In genomic region chr17:58303981-58304734, GRCh38 we compare ENCODE assay signal across 8 cellular contexts. TPM values are rescaled to one million over a fixed set of nuclear protein-coding genes. Genes with fewer than 3 reads are reported as not detected.
DNase-seq lines count a peak whose midpoint lies in the region; ATAC-seq and TF ChIP-seq lines count a peak whose summit lies in the region.

No MANE protein-coding gene starts in this region.

- WGBS in upper lobe of left lung, 2 donors = 44 to 64% methylated on average over 3 to 10 of the region's 10 CpGs

- no peak overlapping the region for H3K27ac ChIP-seq in upper lobe of left lung

- no peak overlapping the region for H3K4me3 ChIP-seq in upper lobe of left lung

- peaks cover 4% of the 10 kb centered on the region for H3K27me3 Mint-ChIP-seq in activated CD4-positive, alpha-beta memory T cell treated with anti-CD3 and anti-CD28 coated beads, Interleukin-2, amount 10 ng/mL, durations not matched to agents 7 days and 5 days
- H3K27me3 Mint-ChIP-seq in endothelial cell (ENCODE audit: unreplicated experiment) (peaks cover 13% of the 10 kb centered on the region), naive B cell (no peaks in the 10 kb centered on the region)

- TF ChIP-seq CTCF in endothelial cell (IDR thresholded peaks at IDR 0.05; ENCODE audit: unreplicated experiment) (peak; percentile 94), upper lobe of left lung (IDR thresholded peaks at IDR 0.05) (peak; percentile 59 to 79 (median 70))

- no peaks in the 10 kb centered on the region for H3K27me3 ChIP-seq in upper lobe of left lung

- H3K27ac Mint-ChIP-seq in activated CD4-positive, alpha-beta memory T cell treated with anti-CD3 and anti-CD28 coated beads, Interleukin-2, amount 10 ng/mL, durations not matched to agents 7 days and 5 days = no peak overlapping the region
- H3K27ac Mint-ChIP-seq in endothelial cell (ENCODE audit: unreplicated experiment) (peak overlapping the region; percentile 30), naive B cell (peak overlapping the region in 1 of 6 donors; percentile 53)

- TF ChIP-seq EP300 in upper lobe of left lung (IDR thresholded peaks at IDR 0.05) = no peak

- H3K4me1 Mint-ChIP-seq in activated CD4-positive, alpha-beta memory T cell treated with anti-CD3 and anti-CD28 coated beads, Interleukin-2, amount 10 ng/mL, durations not matched to agents 7 days and 5 days = no peaks in the 10 kb centered on the region
- H3K4me1 Mint-ChIP-seq in endothelial cell (ENCODE audit: unreplicated experiment) (no peaks in the 10 kb centered on the region), naive B cell (peaks cover 14 to 16% (median 15%) of the 10 kb centered on the region in 3 donors)

- ATAC-seq in naive B cell (ENCODE audit: low read depth in 2 of 2) (peak; percentile 84 to 91), upper lobe of left lung (ENCODE audit: low FRiP score in 2 of 2) (peak; percentile 52 to 72), GM18502 (IDR thresholded peaks at IDR 0.05; ENCODE audit: poor library complexity, unreplicated experiment) (no peak)

- H3K4me1 ChIP-seq in upper lobe of left lung = no peaks in the 10 kb centered on the region

- peaks cover 12% of the 10 kb centered on the region for H3K36me3 Mint-ChIP-seq in activated CD4-positive, alpha-beta memory T cell treated with anti-CD3 and anti-CD28 coated beads, Interleukin-2, amount 10 ng/mL, durations not matched to agents 7 days and 5 days (ENCODE audit: low read depth)
- H3K36me3 Mint-ChIP-seq in endothelial cell (ENCODE audit: low read depth, unreplicated experiment) (peaks cover 4% of the 10 kb centered on the region), naive B cell (no peaks in the 10 kb centered on the region)

- H3K9me3 Mint-ChIP-seq in activated CD4-positive, alpha-beta memory T cell treated with anti-CD3 and anti-CD28 coated beads, Interleukin-2, amount 10 ng/mL, durations not matched to agents 7 days and 5 days = no peaks in the 10 kb centered on the region
- H3K9me3 Mint-ChIP-seq in endothelial cell (ENCODE audit: unreplicated experiment) (no peaks in the 10 kb centered on the region), naive B cell (no peaks in the 10 kb centered on the region)

- DNase-seq in COLO668 (lab: John Stamatoyannopoulos, UW; ENCODE audit: unreplicated experiment) (peak; percentile 23), HCEC 1CT (peak; percentile 37), NCI-H524 treated with DMSO at 0.1 percent for 48 hours (lab: John Stamatoyannopoulos, UW) (peak; percentile 92), endothelial cell (ENCODE audit: low spot score) (peak; percentile 69), naive B cell (peak; percentile 53), upper lobe of left lung (peak; percentile 61 to 91)
- DNase-seq in activated CD4-positive, alpha-beta memory T cell treated with anti-CD3 and anti-CD28 coated beads, Interleukin-2, amount 10 ng/mL, durations not matched to agents 7 days and 5 days = peak; percentile 69

- H3K36me3 ChIP-seq in upper lobe of left lung = no peaks in the 10 kb centered on the region

- no peak for TF ChIP-seq POLR2A in upper lobe of left lung (IDR thresholded peaks at IDR 0.05)

- no peaks in the 10 kb centered on the region for H3K9me3 ChIP-seq in upper lobe of left lung

- POLR2A ChIA-PET in activated CD4-positive, alpha-beta memory T cell treated with anti-CD3 and anti-CD28 coated beads, Interleukin-2, amount 10 ng/mL, durations not matched to agents 7 days and 5 days (lab: Charles Lee) = interaction anchor here (0.7 to 2.9 kb wide), 14 partner anchors 9 to 113 kb away, joined by 3 to 17 read pairs (median 4); partner anchors contain the start of genes RNF43 and SUPT4H1

- CTCF ChIA-PET in activated CD4-positive, alpha-beta memory T cell treated with anti-CD3 and anti-CD28 coated beads, Interleukin-2, amount 10 ng/mL, durations not matched to agents 7 days and 5 days (lab: Charles Lee) = interaction anchor here (0.6 to 2.4 kb wide), 20 partner anchors 9 to 182 kb away, joined by 3 to 16 read pairs (median 4); partner anchors contain the start of gene RNF43

- H3K4me3 Mint-ChIP-seq in activated CD4-positive, alpha-beta memory T cell treated with anti-CD3 and anti-CD28 coated beads, Interleukin-2, amount 10 ng/mL, durations not matched to agents 7 days and 5 days = no peak overlapping the region
- H3K4me3 Mint-ChIP-seq in endothelial cell (ENCODE audit: unreplicated experiment) (no peak overlapping the region), naive B cell (no peak overlapping the region)

RNA-seq across cellular contexts. Expression of gene MPO, which starts 23.4 kb away (rescaled TPM):
- under 1 TPM; 0.08 to 0.38 TPM for total RNA-seq in activated CD4-positive, alpha-beta memory T cell treated with anti-CD3 and anti-CD28 coated beads, Interleukin-2, amount 10 ng/mL, durations not matched to agents 7 days and 5 days
- total RNA-seq in endothelial cell (ENCODE audit: unreplicated experiment) (not detected), upper lobe of left lung (1 to 10 TPM in 4 of 6 donors, under 1 TPM in 2; 0.71 to 4.6 (median 1.0) TPM)
- under 1 TPM in 2 of 6 donors, not detected in 4; 0.12 to 0.29 TPM for polyA plus RNA-seq in naive B cell (ENCODE audit: low read depth in 6 of 6)

RNA-seq across cellular contexts. Expression of gene TSPOAP1, which starts 24.4 kb away (rescaled TPM):
- 10 to 100 TPM; 60.9 to 69.4 TPM for total RNA-seq in activated CD4-positive, alpha-beta memory T cell treated with anti-CD3 and anti-CD28 coated beads, Interleukin-2, amount 10 ng/mL, durations not matched to agents 7 days and 5 days
- 1.3 TPM for total RNA-seq in endothelial cell (ENCODE audit: unreplicated experiment)
- under 1 TPM in 4 of 6 donors, not detected in 2; 0.03 to 0.58 (median 0.38) TPM for polyA plus RNA-seq in naive B cell (ENCODE audit: low read depth in 6 of 6)
- total RNA-seq in upper lobe of left lung = 10 to 100 TPM; 14.0 to 50.3 (median 24.1) TPM

RNA-seq across cellular contexts. Expression of gene SUPT4H1, which starts 47.8 kb away (rescaled TPM):
- 10 to 100 TPM; 85.8 to 91.0 TPM for total RNA-seq in activated CD4-positive, alpha-beta memory T cell treated with anti-CD3 and anti-CD28 coated beads, Interleukin-2, amount 10 ng/mL, durations not matched to agents 7 days and 5 days
- total RNA-seq in endothelial cell (ENCODE audit: unreplicated experiment) (150 TPM), upper lobe of left lung (10 to 100 TPM; 22.0 to 80.5 (median 40.4) TPM)
- polyA plus RNA-seq in naive B cell (ENCODE audit: low read depth in 6 of 6) = 100 to 1,000 TPM in 4 of 6 donors, 10 to 100 TPM in 2; 77.4 to 128 (median 110) TPM

Comparison
In these comparisons a context has a peak if more than half of its experiments do, and no peak if none do; other contexts are left out.
1. DNase-seq: peak in every context shown above with its lines; median percentile 92 in NCI-H524 treated with DMSO at 0.1 percent for 48 hours; 76 in upper lobe of left lung; 69 in activated CD4-positive, alpha-beta memory T cell treated with anti-CD3 and anti-CD28 coated beads, Interleukin-2, amount 10 ng/mL, durations not matched to agents 7 days and 5 days; 69 in endothelial cell; 53 in naive B cell; 37 in HCEC 1CT; 23 in COLO668.